7 cellular contexts compared by ENCODE assay signal in the genomic region with DNA sequence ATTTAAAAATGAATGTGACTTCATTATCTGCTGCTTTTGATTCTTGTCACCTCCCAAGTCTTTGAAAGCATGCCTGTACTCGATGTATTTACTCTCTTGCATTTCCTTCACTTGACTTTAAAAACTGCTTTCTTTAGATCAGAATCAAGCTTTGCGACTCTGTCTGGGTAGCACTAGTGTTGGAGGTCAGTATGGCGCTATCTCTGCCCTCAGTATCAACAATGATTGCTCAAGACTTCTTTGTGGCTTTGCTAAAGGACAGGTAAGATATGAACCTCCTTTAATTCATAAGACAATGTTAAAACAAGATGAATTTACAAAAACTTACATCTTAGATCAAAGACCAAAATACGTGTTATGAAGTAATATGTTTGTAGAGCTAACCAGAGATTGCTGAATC.
"Had no signal": no experiment of that assay in that cellular context is flagged by ENCODE, and none has a peak within 500 bp of the region (broad histone marks: within the 10 kb centered on the region; RNA-seq: fewer than 3 reads in every experiment).

No MANE protein-coding gene starts in this region.

- H2AFZ ChIP-seq: GM23248 had no signal

- FAIRE-seq: HTR-8/SVneo had no signal

- H3K27ac Mint-ChIP-seq: IgD-negative memory B cell had no signal

- H3K27me3 Mint-ChIP-seq: IgD-negative memory B cell had no signal

- H3K4me3 Mint-ChIP-seq: H9, IgD-negative memory B cell had no signal

- DNase-seq: GOT3, H9, HCEC 1CT, KG1 had no signal

- H3K4me3 ChIP-seq: GM23248 had no signal

- H3K9ac ChIP-seq: GM23248 had no signal

- H3K4me1 Mint-ChIP-seq: H9, IgD-negative memory B cell had no signal

- H3K27ac ChIP-seq: GM23248 had no signal

- H3K9me3 Mint-ChIP-seq: H9, IgD-negative memory B cell had no signal
